Comparison of ENCODE assay signal across 10 cellular contexts in the genomic region with DNA sequence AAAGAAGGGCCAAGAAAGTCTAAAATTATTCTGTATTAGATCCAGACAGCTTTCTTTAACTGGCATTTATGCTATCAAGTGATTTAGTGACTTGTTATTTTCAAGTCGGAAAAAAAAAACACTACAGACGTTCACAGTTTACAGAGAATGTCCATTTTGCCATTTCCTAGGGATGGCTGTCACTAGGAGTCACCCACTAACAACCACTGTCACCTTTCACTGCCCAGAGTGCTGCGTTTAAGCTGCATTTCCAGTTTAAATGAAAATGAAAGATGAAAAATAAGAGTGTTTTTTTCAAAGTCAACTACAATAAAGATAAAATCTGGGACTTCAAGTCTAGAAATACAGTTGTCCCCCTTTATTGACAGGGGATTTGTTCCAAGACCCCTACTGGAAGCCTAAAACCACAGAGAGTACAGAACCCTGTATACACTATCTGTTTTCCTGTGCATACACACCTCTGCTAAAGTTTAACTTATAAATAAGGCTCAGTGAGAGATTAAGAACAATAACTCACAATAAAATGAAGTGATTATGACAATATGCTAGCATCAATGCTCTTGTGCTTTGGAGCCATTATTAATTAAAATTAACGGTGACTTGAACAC.
DNase-seq lines count a peak whose midpoint lies in the region; ATAC-seq and TF ChIP-seq lines count a peak whose summit lies in the region.
"Had no signal": no experiment of that assay in that cellular context is flagged by ENCODE, and none has a peak within 500 bp of the region (broad histone marks: within the 10 kb centered on the region; RNA-seq: fewer than 3 reads in every experiment).

No MANE protein-coding gene starts in this region.

- H3K9me3 ChIP-seq in CD8-positive, alpha-beta T cell (ENCODE audit: low read length), result no peaks in the 10 kb centered on the region
- H3K9me3 ChIP-seq in OCI-LY3 (ENCODE audit: insufficient read depth, low read length) (no peaks in the 10 kb centered on the region), vagina (no peaks in the 10 kb centered on the region)

- peak overlapping the region; percentile 87 for H3K4me3 Mint-ChIP-seq in CD8-positive, alpha-beta T cell
- peak overlapping the region; percentile 97 to 98 (median 97) for H3K4me3 Mint-ChIP-seq in immature natural killer cell

- POLR2A ChIA-PET in CD8-positive, alpha-beta T cell (lab: Charles Lee), result no interaction called here

- CTCF ChIA-PET in CD8-positive, alpha-beta T cell (lab: Charles Lee), result interaction anchor here (0.7 kb wide), 1 partner anchor 1879 kb away, joined by 3 read pairs; no protein-coding TSS in a partner anchor

- peak overlapping the region; percentile 66 for H3K4me2 ChIP-seq in OCI-LY3 (ENCODE audit: low read length)

- H2AFZ ChIP-seq in OCI-LY3 (ENCODE audit: low read depth, low read length), result peak overlapping the region; percentile 35

- H3K27me3 ChIP-seq in CD8-positive, alpha-beta T cell (ENCODE audit: insufficient read depth, low read length), result no peaks in the 10 kb centered on the region
- H3K27me3 ChIP-seq in OCI-LY3 (ENCODE audit: low read depth, low read length), result no peaks in the 10 kb centered on the region
- H3K27me3 ChIP-seq in vagina, result no peaks in the 10 kb centered on the region

- H3K4me1 ChIP-seq in CD8-positive, alpha-beta T cell (ENCODE audit: insufficient read depth, low read length), result peaks cover 5% of the 10 kb centered on the region
- H3K4me1 ChIP-seq in OCI-LY3 (ENCODE audit: low read length), result peaks cover 26% of the 10 kb centered on the region
- peaks cover 23% of the 10 kb centered on the region for H3K4me1 ChIP-seq in vagina

- H3K27me3 Mint-ChIP-seq in CD8-positive, alpha-beta T cell (ENCODE audit: low read depth), result peaks cover 3% of the 10 kb centered on the region
- H3K27me3 Mint-ChIP-seq in immature natural killer cell (ENCODE audit: low read depth in 3 of 3), result peaks cover 0 to 4% (median 2%) of the 10 kb centered on the region in 3 donors

- H3K9me3 Mint-ChIP-seq in CD8-positive, alpha-beta T cell, result no peaks in the 10 kb centered on the region
- no peaks in the 10 kb centered on the region for H3K9me3 Mint-ChIP-seq in immature natural killer cell

- H4K20me1 ChIP-seq in OCI-LY3 (ENCODE audit: insufficient read depth, low read length), result no peaks in the 10 kb centered on the region

- H3K36me3 ChIP-seq in CD8-positive, alpha-beta T cell (ENCODE audit: insufficient read depth, low read length), result no peaks in the 10 kb centered on the region
- H3K36me3 ChIP-seq in OCI-LY3 (replicated peaks; ENCODE audit: low read depth, low read length) (no peaks in the 10 kb centered on the region), vagina (no peaks in the 10 kb centered on the region)

- H3K79me2 ChIP-seq in OCI-LY3 (ENCODE audit: low read length), result no peaks in the 10 kb centered on the region

- no peak for DNase-seq in CD8-positive, alpha-beta T cell
- DNase-seq in immature natural killer cell, result peak; percentile 21 to 32 (median 28)
- no peak for DNase-seq in vagina (ENCODE audit: extremely low spot score in 2 of 2)
- DNase-seq in LoVo (ENCODE audit: low spot score), result no peak
- DNase-seq in activated naive CD4-positive, alpha-beta T cell treated with anti-CD3 and anti-CD28 coated beads, Interleukin-2, amount 50 U/mL, for 16 hours, result no peak
- DNase-seq: activated effector memory CD4-positive, alpha-beta T cell treated with anti-CD3 and anti-CD28 coated beads, Interleukin-2, amount 50 U/mL, for 16 hours had no signal

- TF ChIP-seq POLR2A in vagina (IDR thresholded peaks at IDR 0.05), result no peak

- intact Hi-C loops in CD8-positive, alpha-beta T cell (cut with DNase I, micrococcal nuclease), result no loop called here
- intact Hi-C loops in vagina (cut with DNase I), result loop anchor here (5.0 kb wide), 1 partner anchor 291 kb away; no protein-coding TSS in a partner anchor

- no peak overlapping the region for H3K9ac ChIP-seq in OCI-LY3 (ENCODE audit: low read length)

- H3K4me1 Mint-ChIP-seq in CD8-positive, alpha-beta T cell (ENCODE audit: low read depth), result peaks cover 17% of the 10 kb centered on the region
- peaks cover 33 to 41% of the 10 kb centered on the region in 2 donors for H3K4me1 Mint-ChIP-seq in immature natural killer cell

- no peak for TF ChIP-seq CTCF in CD8-positive, alpha-beta T cell (IDR thresholded peaks at IDR 0.05)
- no peak for TF ChIP-seq CTCF in OCI-LY3 (IDR thresholded peaks at IDR 0.05; ENCODE audit: low read depth, low read length)
- TF ChIP-seq CTCF in vagina (IDR thresholded peaks at IDR 0.05), result no peak

- ATAC-seq in CD8-positive, alpha-beta T cell, result no peak
- ATAC-seq in GM21423 (IDR thresholded peaks at IDR 0.05; ENCODE audit: unreplicated experiment) (peak; percentile 7), HG03039 (IDR thresholded peaks at IDR 0.05; ENCODE audit: unreplicated experiment) (no peak)

- peak overlapping the region; percentile 82 for H3K27ac Mint-ChIP-seq in CD8-positive, alpha-beta T cell
- peak overlapping the region; percentile 91 to 96 (median 93) for H3K27ac Mint-ChIP-seq in immature natural killer cell

- no peaks in the 10 kb centered on the region for H3K36me3 Mint-ChIP-seq in CD8-positive, alpha-beta T cell
- H3K36me3 Mint-ChIP-seq in immature natural killer cell, result peaks cover 0 to 5% (median 0%) of the 10 kb centered on the region in 3 donors

- H3K4me3 ChIP-seq in CD8-positive, alpha-beta T cell (ENCODE audit: low read depth, low read length), result no peak overlapping the region
- H3K4me3 ChIP-seq in OCI-LY3 (ENCODE audit: low read length), result peak overlapping the region; percentile 71
- H3K4me3 ChIP-seq in vagina, result peak overlapping the region in 1 of 2 donors; percentile 27

- H3K27ac ChIP-seq in CD8-positive, alpha-beta T cell (ENCODE audit: low read depth, low read length), result peak overlapping the region; percentile 56
- H3K27ac ChIP-seq in OCI-LY3 (ENCODE audit: low read length) (no peak overlapping the region), vagina (no peak overlapping the region)
- H3K27ac ChIP-seq: HL-60 had no signal

Comparison
In these comparisons a context has a peak if more than half of its experiments do, and no peak if none do; other contexts are left out.
1. DNase-seq: peak in immature natural killer cell (3 of 3); none in CD8-positive, alpha-beta T cell (0 of 7), vagina (0 of 2), LoVo (single experiment) and activated naive CD4-positive, alpha-beta T cell treated with anti-CD3 and anti-CD28 coated beads, Interleukin-2, amount 50 U/mL, for 16 hours (single experiment).